Comparison of ENCODE assay signal across 1 cellular context in the genomic region with DNA sequence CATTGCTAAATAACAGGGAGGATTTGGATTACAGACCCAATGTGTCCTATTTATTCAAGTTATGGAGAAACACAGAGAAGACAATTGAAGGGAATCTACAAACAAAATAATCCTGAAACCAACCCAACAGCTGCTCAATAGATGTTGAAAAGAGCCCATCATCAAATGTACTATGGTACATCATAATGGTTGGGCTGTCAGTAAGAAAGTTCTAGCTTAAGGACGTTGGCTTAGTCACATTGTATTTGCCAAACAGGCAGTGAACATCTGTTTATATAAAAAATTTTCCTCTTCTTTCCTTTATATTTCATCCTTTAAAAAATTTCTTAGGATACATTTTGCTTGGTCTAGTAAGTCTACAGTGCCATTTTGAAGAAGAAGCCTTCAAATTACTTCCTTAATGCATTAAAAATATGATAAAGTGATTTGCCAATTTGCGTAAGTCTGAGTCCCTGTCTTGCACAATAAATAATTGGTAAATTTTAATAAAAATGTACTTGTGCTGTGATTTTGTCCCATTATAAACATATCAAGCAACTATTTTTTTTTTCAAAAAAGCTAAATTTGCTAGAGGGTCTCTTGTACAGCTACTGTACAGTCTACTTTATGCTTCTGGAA.
TF ChIP-seq lines count a peak whose summit lies in the region.

No MANE protein-coding gene starts in this region.

TF ChIP-seq in HEK293, 187 proteins besides CTCF, POLR2A, EP300 and RAD21 (continued from another document):
- TF ChIP-seq PRDM2 (tag by site-specific recombination; IDR thresholded peaks at IDR 0.05; ENCODE audit: borderline replicate concordance) (no peak), ZNF658 (tag by site-specific recombination; IDR thresholded peaks at IDR 0.05) (no peak)
